In genomic region chr18:48868468-48869466, GRCh38 we compare ENCODE assay signal across 8 cellular contexts.
DNase-seq lines count a peak whose midpoint lies in the region; ATAC-seq, FAIRE-seq and TF ChIP-seq lines count a peak whose summit lies in the region.
"Had no signal": no experiment of that assay in that cellular context is flagged by ENCODE, and none has a peak within 500 bp of the region (broad histone marks: within the 10 kb centered on the region; RNA-seq: fewer than 3 reads in every experiment).

No MANE protein-coding gene starts in this region.

- ATAC-seq in GM18907 (IDR thresholded peaks at IDR 0.05; ENCODE audit: unreplicated experiment): peak; percentile 79
- ATAC-seq in HG02642 (IDR thresholded peaks at IDR 0.05; ENCODE audit: poor library complexity, unreplicated experiment): peak; percentile 75

- in situ Hi-C loops in G401 (cut with HindIII; ENCODE audit: low sequenced_read_pairs): no loop called here

- peaks cover 38% of the 10 kb centered on the region for H3K4me1 Mint-ChIP-seq in astrocyte (ENCODE audit: low read depth, unreplicated experiment)

- no peak for TF ChIP-seq CTCF in astrocyte (IDR thresholded peaks at IDR 0.05; ENCODE audit: insufficient read depth, low read depth, low read length)

- peak; percentile 56 to 60 for DNase-seq in NOMO-1 (lab: John Stamatoyannopoulos, UW; ENCODE audit: unreplicated experiment in 2 of 2)
- no peak for DNase-seq in astrocyte (ENCODE audit: low read depth)
- peak; percentile 14 to 42 (median 22) for DNase-seq in stimulated activated CD4-positive, alpha-beta T cell treated with anti-CD3 and anti-CD28 coated beads, Interleukin-1b, Interleukin-23, amount 100 ng/mL, for 24 hours (ENCODE audit: low read depth in 4 of 4, low spot score in 1 of 4)
- DNase-seq in NCI-H2107 (lab: John Stamatoyannopoulos, UW): no peak
- no peak for DNase-seq in G401 (ENCODE audit: low spot score)

- H3K27me3 ChIP-seq in astrocyte (ENCODE audit: insufficient read depth, low read length): no peaks in the 10 kb centered on the region

- H3K9me3 ChIP-seq in astrocyte (ENCODE audit: insufficient read depth, low read depth, low read length): peaks cover 3% of the 10 kb centered on the region

- H2AFZ ChIP-seq in astrocyte (ENCODE audit: low read depth, low read length): no peak overlapping the region

- no peak overlapping the region for H3K27ac ChIP-seq in astrocyte (ENCODE audit: low read depth, low read length)

- H3K79me2 ChIP-seq in astrocyte (ENCODE audit: insufficient read depth, low read length): no peaks in the 10 kb centered on the region

- H3K27me3 Mint-ChIP-seq in astrocyte (ENCODE audit: low read depth, unreplicated experiment): no peaks in the 10 kb centered on the region

- H4K20me1 ChIP-seq in astrocyte (ENCODE audit: insufficient read depth, low read length): no peaks in the 10 kb centered on the region

- H3K36me3 Mint-ChIP-seq in astrocyte (ENCODE audit: low read depth, unreplicated experiment): peaks cover 3% of the 10 kb centered on the region

- no peak overlapping the region for H3K4me3 ChIP-seq in astrocyte (ENCODE audit: insufficient read depth, low read depth, low read length)
- H3K4me3 ChIP-seq: lung had no signal

- H3K4me2 ChIP-seq in astrocyte (ENCODE audit: low read length): peak overlapping the region; percentile 16

- H3K9me3 Mint-ChIP-seq in astrocyte (ENCODE audit: unreplicated experiment): no peaks in the 10 kb centered on the region

- peak overlapping the region; percentile 64 for H3K27ac Mint-ChIP-seq in astrocyte (ENCODE audit: unreplicated experiment)

- H3K9ac ChIP-seq in astrocyte (ENCODE audit: low read length): no peak overlapping the region

- H3K36me3 ChIP-seq in astrocyte (ENCODE audit: insufficient read depth, low read length): peaks cover 5% of the 10 kb centered on the region

- no peak overlapping the region for H3K4me3 Mint-ChIP-seq in astrocyte (ENCODE audit: unreplicated experiment)

- FAIRE-seq in astrocyte (lab: Jason Lieb, UNC): no peak

- H3K4me1 ChIP-seq in astrocyte (ENCODE audit: insufficient read depth, low read length): peaks cover 30% of the 10 kb centered on the region

Comparison
In these comparisons a context has a peak if more than half of its experiments do, and no peak if none do; other contexts are left out.
1. DNase-seq: peak in NOMO-1 (2 of 2) and stimulated activated CD4-positive, alpha-beta T cell treated with anti-CD3 and anti-CD28 coated beads, Interleukin-1b, Interleukin-23, amount 100 ng/mL, for 24 hours (4 of 4); none in astrocyte (single experiment), NCI-H2107 (single experiment) and G401 (single experiment).